Comparison of ENCODE assay signal across 7 cellular contexts in genomic region chr1:168136709-168137514, GRCh38. TPM values are rescaled to one million over a fixed set of nuclear protein-coding genes. Genes with fewer than 3 reads are reported as not detected.
A peak's percentile ranks its signal among the peaks of the same experiment; 100 is the strongest.
DNase-seq lines count a peak whose midpoint lies in the region; ATAC-seq, FAIRE-seq and TF ChIP-seq lines count a peak whose summit lies in the region.

Gene GPR161 (minus strand): TSS chr1:168136930. CDS start chr1:168104850, 32,080 bp downstream.

- peak within 1 kb of the TSS; percentile 94 for H3K4me3 Mint-ChIP-seq in stimulated activated effector memory CD8-positive, alpha-beta T cell treated with anti-CD3 and anti-CD28 coated beads, Interleukin-12 subunit alpha, Interleukin-12 subunit beta, amount 100 ng/mL, for 72 hours

- H3K27ac Mint-ChIP-seq in stimulated activated effector memory CD8-positive, alpha-beta T cell treated with anti-CD3 and anti-CD28 coated beads, Interleukin-12 subunit alpha, Interleukin-12 subunit beta, amount 100 ng/mL, for 72 hours, result peak within 1 kb of the TSS; percentile 93

- H3K36me3 ChIP-seq in Karpas-422 (ENCODE audit: insufficient read depth, low read length), result no peaks in the 10 kb centered on the region
- no peaks in the 10 kb centered on the region for H3K36me3 ChIP-seq in liver (ENCODE audit: control insufficient read depth in 4 of 4, insufficient read depth in 3 of 4, low read depth in 1 of 4, low read length in 3 of 4)

- H3K4me1 Mint-ChIP-seq in stimulated activated effector memory CD8-positive, alpha-beta T cell treated with anti-CD3 and anti-CD28 coated beads, Interleukin-12 subunit alpha, Interleukin-12 subunit beta, amount 100 ng/mL, for 72 hours, result peaks cover 25% of the 10 kb centered on the region

- peak within 1 kb of the TSS; percentile 97 for H3K4me2 ChIP-seq in Karpas-422 (ENCODE audit: low read depth, low read length, poor library complexity, severe bottlenecking)

- no peaks in the 10 kb centered on the region for H3K36me3 Mint-ChIP-seq in stimulated activated effector memory CD8-positive, alpha-beta T cell treated with anti-CD3 and anti-CD28 coated beads, Interleukin-12 subunit alpha, Interleukin-12 subunit beta, amount 100 ng/mL, for 72 hours

- H3K27ac ChIP-seq in Karpas-422 (ENCODE audit: low read length) (no peak within 1 kb of the TSS), VCaP (peak within 1 kb of the TSS; percentile 50; the same call in 1 of the 2 replicates), liver (ENCODE audit: low read depth in 1 of 2, low read length in 2 of 2) (peak within 1 kb of the TSS in 1 of 2 donors; percentile 32)

- peak within 1 kb of the TSS; percentile 75 for H3K9ac ChIP-seq in Karpas-422 (ENCODE audit: low read length)
- H3K9ac ChIP-seq in liver (ENCODE audit: low read depth in 1 of 2, low read length in 2 of 2), result no peak within 1 kb of the TSS

- peak; percentile 35 for DNase-seq in GM12891 (ENCODE audit: insufficient read length, low spot score)
- DNase-seq in Karpas-422, result peak; percentile 71
- DNase-seq in ecto neural progenitor cell (ENCODE audit: low spot score), result peak; percentile 89
- DNase-seq in stimulated activated effector memory CD8-positive, alpha-beta T cell treated with anti-CD3 and anti-CD28 coated beads, Interleukin-12 subunit alpha, Interleukin-12 subunit beta, amount 100 ng/mL, for 72 hours (ENCODE audit: low spot score in 2 of 2), result peak; percentile 9 to 53

- no peaks in the 10 kb centered on the region for H4K20me1 ChIP-seq in Karpas-422 (ENCODE audit: insufficient read depth, low read depth, low read length)

- no peaks in the 10 kb centered on the region for H3K9me2 ChIP-seq in Karpas-422 (replicated peaks; ENCODE audit: insufficient read depth, low read length)

- no peaks in the 10 kb centered on the region for H3K9me3 Mint-ChIP-seq in stimulated activated effector memory CD8-positive, alpha-beta T cell treated with anti-CD3 and anti-CD28 coated beads, Interleukin-12 subunit alpha, Interleukin-12 subunit beta, amount 100 ng/mL, for 72 hours

- no peak for FAIRE-seq in GM12891 (lab: Jason Lieb, UNC)

- H3K4me3 ChIP-seq in Karpas-422 (ENCODE audit: low read length), result peak within 1 kb of the TSS; percentile 80
- peak within 1 kb of the TSS; percentile 48 to 78 (median 49) for H3K4me3 ChIP-seq in liver (ENCODE audit: low read depth in 1 of 3, low read length in 3 of 3)

- TF ChIP-seq CTCF in VCaP (conservative IDR thresholded peaks at IDR 0.05) (no peak), liver (IDR thresholded peaks at IDR 0.05; ENCODE audit: low read depth, low read length, missing input control) (no peak)

- H3K4me1 ChIP-seq in Karpas-422 (ENCODE audit: low read length) (peaks cover 14% of the 10 kb centered on the region), liver (ENCODE audit: control insufficient read depth in 4 of 4, insufficient read depth in 4 of 4, low read length in 3 of 4) (peaks cover 7 to 19% (median 11%) of the 10 kb centered on the region in 4 donors)

- no peaks in the 10 kb centered on the region for H3K9me3 ChIP-seq in Karpas-422 (ENCODE audit: low read length)
- no peaks in the 10 kb centered on the region for H3K9me3 ChIP-seq in liver (ENCODE audit: control insufficient read depth in 4 of 4, low read length in 3 of 4)

- no peak for TF ChIP-seq POLR2A in GM12891 (IDR thresholded peaks at IDR 0.05; ENCODE audit: low read depth, low read length)

- no peak for TF ChIP-seq RAD21 in liver (IDR thresholded peaks at IDR 0.05)

- no peaks in the 10 kb centered on the region for H3K79me2 ChIP-seq in Karpas-422 (ENCODE audit: low read length)

- ATAC-seq in stimulated activated effector memory CD8-positive, alpha-beta T cell treated with anti-CD3 and anti-CD28 coated beads, Interleukin-12 subunit alpha, Interleukin-12 subunit beta, amount 100 ng/mL, for 72 hours, result peak; percentile 38
- ATAC-seq in GM21381 (IDR thresholded peaks at IDR 0.05; ENCODE audit: unreplicated experiment), result no peak

- no peaks in the 10 kb centered on the region; the same call in 1 of the 2 replicates for H3K27me3 ChIP-seq in Karpas-422 (ENCODE audit: low read length)
- H3K27me3 ChIP-seq in liver (ENCODE audit: control insufficient read depth in 4 of 4, insufficient read depth in 4 of 4, low read length in 3 of 4), result peaks cover 0 to 14% (median 1%) of the 10 kb centered on the region in 4 donors

- 1% methylated on average over 86 of the region's 86 CpGs for WGBS in liver

- H2AFZ ChIP-seq in Karpas-422 (ENCODE audit: low read length), result peak within 1 kb of the TSS; percentile 94; the same call in 1 of the 2 replicates

TF ChIP-seq in GM12891, 5 proteins besides CTCF, POLR2A, EP300 and RAD21:
- no peak for TF ChIP-seq POU2F2 (IDR thresholded peaks at IDR 0.05; ENCODE audit: low read depth, low read length)
- TF ChIP-seq POLR2AphosphoS5 (IDR thresholded peaks at IDR 0.05; ENCODE audit: low read depth, low read length), result no peak
- no peak for TF ChIP-seq PAX5 (IDR thresholded peaks at IDR 0.05; ENCODE audit: insufficient read depth, low read length, severe bottlenecking)
- no peak for TF ChIP-seq TAF1 (IDR thresholded peaks at IDR 0.05; ENCODE audit: low read depth, low read length)
- no peak for TF ChIP-seq SPI1 (IDR thresholded peaks at IDR 0.05; ENCODE audit: low read depth, low read length)

TF ChIP-seq in liver, 16 proteins besides CTCF, POLR2A, EP300 and RAD21:
- TF ChIP-seq NR2F2 (IDR thresholded peaks at IDR 0.05) (no peak), ATF3 (IDR thresholded peaks at IDR 0.05) (no peak), FOXA2 (IDR thresholded peaks at IDR 0.05) (no peak), RXRA (IDR thresholded peaks at IDR 0.05) (no peak), GABPA (IDR thresholded peaks at IDR 0.05 in 1 of 2, conservative IDR thresholded peaks at IDR 0.05 in 1 of 2) (no peak)

RNA-seq across cellular contexts. Expression of gene GPR161, which starts in this region (rescaled TPM):
- 0.06 TPM for polyA plus RNA-seq in GM12891 (2012; ENCODE audit: low read depth, missing spikeins)
- 1.2 and 1.6 TPM in 2 replicates for total RNA-seq in Karpas-422 (2014; rRNA removed; shearing (Covaris generic); ENCODE audit: low replicate concordance)
- 1 to 10 TPM; 1.0 to 1.1 TPM for total RNA-seq in liver
- polyA plus RNA-seq in liver, result under 1 TPM; 0.33 to 0.46 TPM

Comparison
In these comparisons a context has a peak if more than half of its experiments do, and no peak if none do; other contexts are left out.
1. DNase-seq: peak in every context shown above with its lines; median percentile 89 in ecto neural progenitor cell; 71 in Karpas-422; 35 in GM12891; 31 in stimulated activated effector memory CD8-positive, alpha-beta T cell treated with anti-CD3 and anti-CD28 coated beads, Interleukin-12 subunit alpha, Interleukin-12 subunit beta, amount 100 ng/mL, for 72 hours.